Comparison of ENCODE assay signal across 1 cellular context in the genomic region with DNA sequence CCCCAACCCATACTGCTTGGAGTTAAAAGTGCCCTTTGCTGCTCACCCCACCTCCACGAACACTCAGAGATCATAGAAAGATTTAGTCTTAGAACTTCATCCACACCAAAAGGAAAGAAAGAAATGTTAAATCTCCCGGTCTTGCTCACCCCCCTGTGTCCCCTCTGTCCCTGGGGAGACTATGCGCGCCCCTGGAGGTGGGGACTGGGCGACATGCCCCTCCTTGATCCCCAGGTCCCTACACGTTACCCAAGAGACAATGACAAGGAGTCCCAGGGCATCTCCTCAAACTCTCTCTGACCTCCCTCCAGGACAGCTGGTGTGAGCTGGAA.
TF ChIP-seq lines count a peak whose summit lies in the region.

No MANE protein-coding gene starts in this region.

TF ChIP-seq in SK-N-SH, 30 proteins besides CTCF, POLR2A, EP300 and RAD21 (continued from another document):
- TF ChIP-seq FOSL2 (IDR thresholded peaks at IDR 0.05; ENCODE audit: borderline replicate concordance, low read depth), result no peak
- TF ChIP-seq, protein P1, sequence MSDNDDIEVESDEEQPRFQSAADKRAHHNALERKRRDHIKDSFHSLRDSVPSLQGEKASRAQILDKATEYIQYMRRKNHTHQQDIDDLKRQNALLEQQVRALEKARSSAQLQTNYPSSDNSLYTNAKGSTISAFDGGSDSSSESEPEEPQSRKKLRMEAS (IDR thresholded peaks at IDR 0.05; ENCODE audit: low read depth), result no peak
- no peak for TF ChIP-seq RXRA (IDR thresholded peaks at IDR 0.05; ENCODE audit: borderline replicate concordance, low read depth)
- TF ChIP-seq MEF2A (IDR thresholded peaks at IDR 0.05; ENCODE audit: borderline replicate concordance, low read depth), result no peak
- no peak for TF ChIP-seq YY1 (IDR thresholded peaks at IDR 0.05; ENCODE audit: low read depth)
- no peak for TF ChIP-seq TCF12 (IDR thresholded peaks at IDR 0.05)
- TF ChIP-seq TAF1 (IDR thresholded peaks at IDR 0.05; ENCODE audit: borderline replicate concordance, low read depth, low read length), result no peak
- TF ChIP-seq RCOR1 (IDR thresholded peaks at IDR 0.05; ENCODE audit: low read length), result no peak
- no peak for TF ChIP-seq POLR2AphosphoS5 (IDR thresholded peaks at IDR 0.05; ENCODE audit: low read depth, low read length)
- TF ChIP-seq CHD2 (IDR thresholded peaks at IDR 0.05; ENCODE audit: low read length, partially characterized antibody), result no peak
- no peak for TF ChIP-seq GATA2 (CRISPR knock-in tag; IDR thresholded peaks at IDR 0.05)
